In the genomic region with DNA sequence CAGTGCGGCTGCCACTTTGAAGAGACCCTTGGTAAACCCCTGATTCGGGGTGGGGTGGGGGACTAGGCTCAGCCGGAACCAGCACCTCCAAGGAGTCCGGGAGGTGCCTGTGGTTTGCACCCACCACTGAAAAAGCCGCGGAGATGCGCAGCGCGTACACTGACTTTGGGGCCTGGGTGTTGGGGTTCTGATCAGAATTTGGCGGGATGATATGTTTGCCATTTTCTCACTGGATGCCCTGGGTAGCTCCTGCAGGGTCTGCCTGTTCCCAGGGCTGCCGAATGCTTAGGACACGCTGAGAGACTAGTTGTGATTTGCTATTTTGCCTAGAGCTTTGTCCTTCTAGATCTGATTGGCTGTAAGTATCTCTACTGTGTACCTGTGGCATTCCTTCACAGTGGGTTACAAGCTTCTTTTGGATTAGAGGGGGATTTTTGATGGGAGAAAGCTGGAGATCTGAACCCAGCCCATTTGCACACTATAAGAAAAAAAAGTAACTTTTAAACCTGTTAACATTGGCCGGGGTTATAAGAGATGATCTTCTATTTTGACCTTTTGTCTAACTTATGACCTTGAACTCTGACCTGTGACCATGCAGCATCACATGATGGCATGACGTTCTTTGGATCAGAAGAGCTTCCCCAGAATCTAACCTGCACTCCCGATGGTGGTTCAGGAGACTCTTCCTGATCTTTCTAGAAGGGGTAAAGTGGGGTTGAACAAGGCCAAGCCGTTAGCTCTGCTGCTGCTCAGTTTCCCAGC, we compare ENCODE assay signal across 13 cellular contexts. TPM values are rescaled to one million over a fixed set of nuclear protein-coding genes. Genes with fewer than 3 reads are reported as not detected.
DNase-seq lines count a peak whose midpoint lies in the region; ATAC-seq, FAIRE-seq and TF ChIP-seq lines count a peak whose summit lies in the region.
"Had no signal": no experiment of that assay in that cellular context is flagged by ENCODE, and none has a peak within 500 bp of the region (broad histone marks: within the 10 kb centered on the region; RNA-seq: fewer than 3 reads in every experiment).

No MANE protein-coding gene starts in this region.

- H3K9ac ChIP-seq in liver (ENCODE audit: low read depth in 1 of 2, low read length in 2 of 2) = no peak overlapping the region
- peak overlapping the region; percentile 73 for H3K9ac ChIP-seq in skeletal muscle satellite cell (ENCODE audit: low read depth, low read length)

- TF ChIP-seq POLR2A in H54 (IDR thresholded peaks at IDR 0.05; ENCODE audit: low read depth, low read length) = no peak

- no peak for TF ChIP-seq RAD21 in liver (IDR thresholded peaks at IDR 0.05)

- no peak for DNase-seq in AG10803 (ENCODE audit: low read depth)
- peak; percentile 16 for DNase-seq in astrocyte of the spinal cord (ENCODE audit: low read depth, low spot score)
- DNase-seq in EL = no peak
- DNase-seq in NCI-H2196 treated with DMSO at 0.1 percent for 48 hours (lab: John Stamatoyannopoulos, UW; ENCODE audit: unreplicated experiment) = no peak
- DNase-seq in H54 (ENCODE audit: insufficient read length, low spot score) = no peak
- DNase-seq: activated CD4-positive, alpha-beta T cell treated with anti-CD3 and anti-CD28 coated beads for 1 hour; activated gamma-delta T cell treated with Interleukin-2 at 50 U/mL for 16 hours; CD4-positive, CD25-positive, alpha-beta regulatory T cell; NCI-H2029 had no signal

- no peak for ATAC-seq in HG03432 (IDR thresholded peaks at IDR 0.05; ENCODE audit: unreplicated experiment)

- in situ Hi-C loops in astrocyte of the spinal cord (cut with HindIII; ENCODE audit: low sequenced_read_pairs) = no loop called here

- H3K4me1 ChIP-seq in liver (ENCODE audit: control insufficient read depth in 4 of 4, insufficient read depth in 4 of 4, low read length in 3 of 4) (peaks cover 0 to 2% (median 0%) of the 10 kb centered on the region in 4 donors), skeletal muscle satellite cell (ENCODE audit: control insufficient read depth, insufficient read depth, low read length) (peaks cover 40% of the 10 kb centered on the region)

- H3K4me3 ChIP-seq in AG10803 (ENCODE audit: low read length) (peak overlapping the region; percentile 70), astrocyte of the spinal cord (ENCODE audit: low read depth, low read length) (peak overlapping the region; percentile 56), liver (ENCODE audit: low read depth in 1 of 3, low read length in 3 of 3) (no peak overlapping the region), skeletal muscle satellite cell (ENCODE audit: low read length) (peak overlapping the region; percentile 69)

- 77% methylated on average over 16 of the region's 16 CpGs for WGBS in liver

- FAIRE-seq in H54 (lab: Jason Lieb, UNC) = no peak

- H3K36me3 ChIP-seq in liver (ENCODE audit: control insufficient read depth in 4 of 4, insufficient read depth in 3 of 4, low read depth in 1 of 4, low read length in 3 of 4) = no peaks in the 10 kb centered on the region
- H3K36me3 ChIP-seq in skeletal muscle satellite cell (ENCODE audit: insufficient read depth, low read length) = no peaks in the 10 kb centered on the region

- H3K9me3 ChIP-seq in liver (ENCODE audit: control insufficient read depth in 4 of 4, low read length in 3 of 4) (no peaks in the 10 kb centered on the region), skeletal muscle satellite cell (replicated peaks; ENCODE audit: low read length) (no peaks in the 10 kb centered on the region)

- H3K27me3 ChIP-seq in liver (ENCODE audit: control insufficient read depth in 4 of 4, insufficient read depth in 4 of 4, low read length in 3 of 4) = peaks cover 0 to 3% (median 0%) of the 10 kb centered on the region in 4 donors
- no peaks in the 10 kb centered on the region for H3K27me3 ChIP-seq in skeletal muscle satellite cell (ENCODE audit: control insufficient read depth, insufficient read depth, low read length)

- peak overlapping the region; percentile 87 for H3K4me2 ChIP-seq in skeletal muscle satellite cell (ENCODE audit: low read length)

- peak overlapping the region; percentile 56 to 76 for H3K27ac ChIP-seq in liver (ENCODE audit: low read depth in 1 of 2, low read length in 2 of 2)

- TF ChIP-seq CTCF in AG10803 (conservative IDR thresholded peaks at IDR 0.05; ENCODE audit: low read length) (no peak), astrocyte of the spinal cord (IDR thresholded peaks at IDR 0.05; ENCODE audit: low read depth, low read length) (no peak), liver (IDR thresholded peaks at IDR 0.05; ENCODE audit: low read depth, low read length, missing input control) (no peak)

TF ChIP-seq in liver, 16 proteins besides CTCF, POLR2A, EP300 and RAD21:
- TF ChIP-seq TAF1 (conservative IDR thresholded peaks at IDR 0.05) (no peak), GABPA (IDR thresholded peaks at IDR 0.05 in 1 of 2, conservative IDR thresholded peaks at IDR 0.05 in 1 of 2) (no peak), SP1 (IDR thresholded peaks at IDR 0.05) (no peak), HNF4G (IDR thresholded peaks at IDR 0.05) (no peak), YY1 (IDR thresholded peaks at IDR 0.05) (no peak), NR2F2 (IDR thresholded peaks at IDR 0.05) (peak; percentile 97), RXRA (IDR thresholded peaks at IDR 0.05) (peak in 1 of 2 donors; percentile 39), FOXA2 (IDR thresholded peaks at IDR 0.05) (no peak), HNF4A (conservative IDR thresholded peaks at IDR 0.05) (no peak), FOXA1 (IDR thresholded peaks at IDR 0.05) (no peak)
- TF ChIP-seq, protein P1, sequence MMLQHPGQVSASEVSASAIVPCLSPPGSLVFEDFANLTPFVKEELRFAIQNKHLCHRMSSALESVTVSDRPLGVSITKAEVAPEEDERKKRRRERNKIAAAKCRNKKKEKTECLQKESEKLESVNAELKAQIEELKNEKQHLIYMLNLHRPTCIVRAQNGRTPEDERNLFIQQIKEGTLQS (IDR thresholded peaks at IDR 0.05) = no peak
- TF ChIP-seq, protein P2, sequence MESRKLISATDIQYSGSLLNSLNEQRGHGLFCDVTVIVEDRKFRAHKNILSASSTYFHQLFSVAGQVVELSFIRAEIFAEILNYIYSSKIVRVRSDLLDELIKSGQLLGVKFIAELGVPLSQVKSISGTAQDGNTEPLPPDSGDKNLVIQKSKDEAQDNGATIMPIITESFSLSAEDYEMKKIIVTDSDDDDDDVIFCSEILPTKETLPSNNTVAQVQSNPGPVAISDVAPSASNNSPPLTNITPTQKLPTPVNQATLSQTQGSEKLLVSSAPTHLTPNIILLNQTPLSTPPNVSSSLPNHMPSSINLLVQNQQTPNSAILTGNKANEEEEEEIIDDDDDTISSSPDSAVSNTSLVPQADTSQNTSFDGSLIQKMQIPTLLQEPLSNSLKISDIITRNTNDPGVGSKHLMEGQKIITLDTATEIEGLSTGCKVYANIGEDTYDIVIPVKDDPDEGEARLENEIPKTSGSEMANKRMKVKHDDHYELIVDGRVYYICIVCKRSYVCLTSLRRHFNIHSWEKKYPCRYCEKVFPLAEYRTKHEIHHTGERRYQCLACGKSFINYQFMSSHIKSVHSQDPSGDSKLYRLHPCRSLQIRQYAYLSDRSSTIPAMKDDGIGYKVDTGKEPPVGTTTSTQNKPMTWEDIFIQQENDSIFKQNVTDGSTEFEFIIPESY (IDR thresholded peaks at IDR 0.05) = no peak
- TF ChIP-seq, protein P3, sequence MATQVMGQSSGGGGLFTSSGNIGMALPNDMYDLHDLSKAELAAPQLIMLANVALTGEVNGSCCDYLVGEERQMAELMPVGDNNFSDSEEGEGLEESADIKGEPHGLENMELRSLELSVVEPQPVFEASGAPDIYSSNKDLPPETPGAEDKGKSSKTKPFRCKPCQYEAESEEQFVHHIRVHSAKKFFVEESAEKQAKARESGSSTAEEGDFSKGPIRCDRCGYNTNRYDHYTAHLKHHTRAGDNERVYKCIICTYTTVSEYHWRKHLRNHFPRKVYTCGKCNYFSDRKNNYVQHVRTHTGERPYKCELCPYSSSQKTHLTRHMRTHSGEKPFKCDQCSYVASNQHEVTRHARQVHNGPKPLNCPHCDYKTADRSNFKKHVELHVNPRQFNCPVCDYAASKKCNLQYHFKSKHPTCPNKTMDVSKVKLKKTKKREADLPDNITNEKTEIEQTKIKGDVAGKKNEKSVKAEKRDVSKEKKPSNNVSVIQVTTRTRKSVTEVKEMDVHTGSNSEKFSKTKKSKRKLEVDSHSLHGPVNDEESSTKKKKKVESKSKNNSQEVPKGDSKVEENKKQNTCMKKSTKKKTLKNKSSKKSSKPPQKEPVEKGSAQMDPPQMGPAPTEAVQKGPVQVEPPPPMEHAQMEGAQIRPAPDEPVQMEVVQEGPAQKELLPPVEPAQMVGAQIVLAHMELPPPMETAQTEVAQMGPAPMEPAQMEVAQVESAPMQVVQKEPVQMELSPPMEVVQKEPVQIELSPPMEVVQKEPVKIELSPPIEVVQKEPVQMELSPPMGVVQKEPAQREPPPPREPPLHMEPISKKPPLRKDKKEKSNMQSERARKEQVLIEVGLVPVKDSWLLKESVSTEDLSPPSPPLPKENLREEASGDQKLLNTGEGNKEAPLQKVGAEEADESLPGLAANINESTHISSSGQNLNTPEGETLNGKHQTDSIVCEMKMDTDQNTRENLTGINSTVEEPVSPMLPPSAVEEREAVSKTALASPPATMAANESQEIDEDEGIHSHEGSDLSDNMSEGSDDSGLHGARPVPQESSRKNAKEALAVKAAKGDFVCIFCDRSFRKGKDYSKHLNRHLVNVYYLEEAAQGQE (IDR thresholded peaks at IDR 0.05) = peak; percentile 1

RNA-seq across cellular contexts. Expression of gene KCNE4, which starts 1.6 kb away (rescaled TPM):
- total RNA-seq in liver = under 1 TPM; 0.28 to 0.33 TPM
- under 1 TPM; 0.19 to 0.42 TPM for polyA plus RNA-seq in liver
- 2.6 and 3.8 TPM in 2 replicates for total RNA-seq in skeletal muscle satellite cell (2012; rRNA removed)
- total RNA-seq: CD4-positive, CD25-positive, alpha-beta regulatory T cell; HT1080 had no signal
- polyA plus RNA-seq: CD4-positive, CD25-positive, alpha-beta regulatory T cell had no signal

Comparison
In these comparisons a context has a peak if more than half of its experiments do, and no peak if none do; other contexts are left out.
1. H3K4me3 ChIP-seq: peak in AG10803 (single experiment), astrocyte of the spinal cord (single experiment) and skeletal muscle satellite cell (single experiment); none in liver (0 of 3).